In the genomic region with DNA sequence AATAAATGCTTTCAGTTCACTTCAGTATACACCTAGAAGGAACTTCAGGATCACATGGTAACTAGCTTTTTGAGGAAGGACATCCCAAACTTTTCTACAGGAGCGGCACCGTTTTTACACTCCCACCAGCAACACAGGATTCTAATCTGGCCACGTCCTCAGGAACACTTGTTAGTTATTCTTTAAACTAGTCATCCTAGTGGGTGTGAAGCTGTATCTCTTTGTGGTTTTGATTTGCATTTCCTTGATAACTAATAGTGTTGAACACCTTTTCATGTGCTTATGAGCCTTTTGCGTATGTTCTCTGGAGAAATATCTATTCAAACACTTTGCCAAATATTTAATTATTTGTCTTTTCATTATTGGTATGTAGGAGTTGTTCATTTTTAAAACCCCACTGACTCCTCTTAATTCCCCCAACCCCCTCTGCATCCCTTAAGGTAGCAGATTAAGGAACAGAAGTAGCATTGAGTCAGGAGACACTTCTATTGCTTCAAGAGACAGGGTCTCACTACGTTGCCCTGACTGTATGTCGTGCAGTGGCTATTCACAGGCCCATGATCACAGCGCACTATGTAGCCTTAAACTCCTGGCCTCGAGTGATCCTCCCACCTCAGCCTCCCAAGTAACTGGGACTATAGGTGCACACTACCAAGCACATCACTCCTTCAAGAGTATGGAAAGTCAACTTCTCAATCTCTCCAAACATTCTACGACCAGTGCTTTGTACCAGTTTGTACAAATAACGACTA, we compare ENCODE assay signal across 13 cellular contexts. TPM values are rescaled to one million over a fixed set of nuclear protein-coding genes. Genes with fewer than 3 reads are reported as not detected.
A peak's percentile ranks its signal among the peaks of the same experiment; 100 is the strongest.
DNase-seq lines count a peak whose midpoint lies in the region; ATAC-seq, FAIRE-seq and TF ChIP-seq lines count a peak whose summit lies in the region.
"Had no signal": no experiment of that assay in that cellular context is flagged by ENCODE, and none has a peak within 500 bp of the region (broad histone marks: within the 10 kb centered on the region; RNA-seq: fewer than 3 reads in every experiment).

No MANE protein-coding gene starts in this region.

- FAIRE-seq in astrocyte (lab: Jason Lieb, UNC), result no peak

- H2AFZ ChIP-seq in astrocyte (ENCODE audit: low read depth, low read length), result no peak overlapping the region

- peak; percentile 45 for ATAC-seq in GM21381 (IDR thresholded peaks at IDR 0.05; ENCODE audit: unreplicated experiment)
- peak; percentile 66 to 74 (median 69) for ATAC-seq in natural killer cell
- no peak for ATAC-seq in HG03280 (IDR thresholded peaks at IDR 0.05; ENCODE audit: unreplicated experiment)

- H3K36me3 ChIP-seq in astrocyte (ENCODE audit: insufficient read depth, low read length), result peaks cover 7% of the 10 kb centered on the region

- no peak overlapping the region for H3K9ac ChIP-seq in astrocyte (ENCODE audit: low read length)

- no peak overlapping the region for H3K4me3 ChIP-seq in astrocyte (ENCODE audit: insufficient read depth, low read depth, low read length)

- H3K27me3 ChIP-seq in astrocyte (ENCODE audit: insufficient read depth, low read length), result no peaks in the 10 kb centered on the region

- H3K27ac ChIP-seq in astrocyte (ENCODE audit: low read depth, low read length), result no peak overlapping the region

- no peak overlapping the region for H3K4me3 Mint-ChIP-seq in astrocyte (ENCODE audit: unreplicated experiment)
- H3K4me3 Mint-ChIP-seq in natural killer cell, result peak overlapping the region; percentile 17

- H3K27ac Mint-ChIP-seq in astrocyte (ENCODE audit: unreplicated experiment) (no peak overlapping the region), natural killer cell (peak overlapping the region; percentile 47 to 80)

- TF ChIP-seq CTCF in astrocyte (IDR thresholded peaks at IDR 0.05; ENCODE audit: insufficient read depth, low read depth, low read length) (no peak), natural killer cell (IDR thresholded peaks at IDR 0.05) (no peak)

- H3K36me3 Mint-ChIP-seq in astrocyte (ENCODE audit: low read depth, unreplicated experiment) (peaks cover 2% of the 10 kb centered on the region), natural killer cell (no peaks in the 10 kb centered on the region)

- intact Hi-C loops in natural killer cell (cut with micrococcal nuclease), result loop anchor here (1.0 kb wide), 1 partner anchor 188 kb away; a partner anchor contains a TSS

- no peaks in the 10 kb centered on the region for H3K27me3 Mint-ChIP-seq in astrocyte (ENCODE audit: low read depth, unreplicated experiment)
- H3K27me3 Mint-ChIP-seq in natural killer cell (ENCODE audit: low read depth in 2 of 2), result no peaks in the 10 kb centered on the region

- H3K4me1 ChIP-seq in astrocyte (ENCODE audit: insufficient read depth, low read length), result peaks cover 37% of the 10 kb centered on the region

- peaks cover 100% of the 10 kb centered on the region for H3K79me2 ChIP-seq in astrocyte (ENCODE audit: insufficient read depth, low read length)

- peak overlapping the region; percentile 15 for H3K4me2 ChIP-seq in astrocyte (ENCODE audit: low read length)

- H3K9me3 Mint-ChIP-seq in astrocyte (ENCODE audit: unreplicated experiment), result no peaks in the 10 kb centered on the region
- no peaks in the 10 kb centered on the region for H3K9me3 Mint-ChIP-seq in natural killer cell

- H3K4me1 Mint-ChIP-seq in astrocyte (ENCODE audit: low read depth, unreplicated experiment), result peaks cover 41% of the 10 kb centered on the region
- peaks cover 74% of the 10 kb centered on the region in 2 donors for H3K4me1 Mint-ChIP-seq in natural killer cell

- H3K9me3 ChIP-seq in astrocyte (ENCODE audit: insufficient read depth, low read depth, low read length), result no peaks in the 10 kb centered on the region

- DNase-seq in CD1c-positive myeloid dendritic cell (ENCODE audit: extremely low spot score), result peak; percentile 23
- DNase-seq in astrocyte (ENCODE audit: low read depth), result no peak
- no peak for DNase-seq in natural killer cell
- no peak for DNase-seq in effector CD8-positive, alpha-beta T cell (lab: John Stamatoyannopoulos, UW)
- DNase-seq in activated gamma-delta T cell (lab: John Stamatoyannopoulos, UW), result no peak
- no peak for DNase-seq in NCI-H2171 (lab: John Stamatoyannopoulos, UW)
- DNase-seq: activated CD8-positive, alpha-beta memory T cell treated with anti-CD3 and anti-CD28 coated beads, Interleukin-2, amount 50 U/mL, for 48 hours; COR-L47; foreskin fibroblast; left cardiac atrium; NCI-H69 had no signal

- peaks cover 100% of the 10 kb centered on the region for H4K20me1 ChIP-seq in astrocyte (ENCODE audit: insufficient read depth, low read length)

RNA-seq across cellular contexts. Expression of a gene that starts 25.4 kb away (rescaled TPM):
- total RNA-seq in astrocyte, result 756 and 771 TPM in 2 replicates
- total RNA-seq in natural killer cell, result 100 to 1,000 TPM; 116 to 134 (median 132) TPM
